In the genomic region with DNA sequence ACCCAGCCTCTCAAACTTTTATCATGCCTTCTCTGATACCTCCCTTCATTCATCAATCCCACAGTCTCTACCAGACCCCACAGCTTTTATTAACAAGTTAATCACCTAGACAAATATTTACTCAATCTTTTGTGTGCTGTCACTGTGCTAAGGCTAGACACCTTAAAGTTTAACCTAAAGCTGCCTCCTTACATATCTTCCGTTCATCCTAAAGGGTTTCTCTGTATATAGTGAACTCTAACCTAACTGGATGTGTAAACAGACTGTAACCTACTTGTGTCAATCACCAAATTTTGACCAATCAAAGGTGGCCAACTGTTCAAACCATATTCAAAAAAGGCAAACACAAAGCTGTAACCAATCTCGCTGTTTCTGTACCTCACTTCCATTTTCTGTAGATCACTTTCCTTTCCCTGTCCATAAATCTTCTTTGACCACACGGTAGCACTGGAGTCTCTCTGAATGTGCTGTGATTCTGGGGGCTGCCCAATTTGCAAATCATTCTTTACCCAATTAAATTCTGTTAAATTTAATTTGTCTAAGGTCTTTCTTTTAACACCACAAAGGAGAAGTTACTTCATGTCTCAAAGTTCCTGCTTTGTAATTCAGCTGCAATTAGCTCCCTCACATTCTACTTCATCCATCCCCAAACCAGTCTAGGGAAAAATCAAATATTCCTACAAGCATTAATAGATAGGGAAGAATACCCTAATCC, we compare ENCODE assay signal across 20 cellular contexts.
DNase-seq lines count a peak whose midpoint lies in the region; ATAC-seq and TF ChIP-seq lines count a peak whose summit lies in the region.
"Had no signal": no experiment of that assay in that cellular context is flagged by ENCODE, and none has a peak within 500 bp of the region (broad histone marks: within the 10 kb centered on the region; RNA-seq: fewer than 3 reads in every experiment).

No MANE protein-coding gene starts in this region.

- ATAC-seq in central memory CD8-positive, alpha-beta T cell (replicated peaks; ENCODE audit: extremely low read depth, poor library complexity, severe bottlenecking), result no peak
- ATAC-seq in GM21423 (IDR thresholded peaks at IDR 0.05; ENCODE audit: unreplicated experiment) (no peak), HG03520 (IDR thresholded peaks at IDR 0.05; ENCODE audit: unreplicated experiment) (no peak)
- ATAC-seq: activated CD4-positive, CD25-positive, alpha-beta regulatory T cell treated with anti-CD3 and anti-CD28 coated beads, Interleukin-2, amount 50 U/mL, for 24 hours; activated naive CD8-positive, alpha-beta T cell treated with anti-CD3 and anti-CD28 coated beads, Interleukin-2, amount 50 U/mL, for 24 hours; activated T-helper 17 cell treated with anti-CD3 and anti-CD28 coated beads, Interleukin-2, amount 50 U/mL, for 72 hours had no signal

- TSS peak; percentile 9 for BruUV-seq in Calu3 (replicated peaks; lab: Mats Ljungman, UMichigan)

- no peak for TF ChIP-seq CTCF in Calu3 (IDR thresholded peaks at IDR 0.05; ENCODE audit: unreplicated experiment)
- TF ChIP-seq CTCF in osteocyte (IDR thresholded peaks at IDR 0.05), result no peak

- H3K4me1 Mint-ChIP-seq in Calu3 (ENCODE audit: low read depth, unreplicated experiment), result peaks cover 52% of the 10 kb centered on the region
- H3K4me1 Mint-ChIP-seq in central memory CD8-positive, alpha-beta T cell, result no peaks in the 10 kb centered on the region
- H3K4me1 Mint-ChIP-seq in osteocyte (ENCODE audit: unreplicated experiment), result peaks cover 45% of the 10 kb centered on the region
- H3K4me1 Mint-ChIP-seq: activated naive CD8-positive, alpha-beta T cell treated with anti-CD3 and anti-CD28 coated beads, Interleukin-2, amount 50 U/mL, for 24 hours; activated T-helper 17 cell treated with anti-CD3 and anti-CD28 coated beads, Interleukin-2, amount 50 U/mL, for 72 hours had no signal

- CTCF ChIA-PET in Calu3 (lab: Charles Lee), result interaction anchor here (0.6 to 0.8 kb wide), 2 partner anchors 12 to 36 kb away, joined by 3 read pairs; no protein-coding TSS in a partner anchor

- in situ Hi-C loops in ACHN (cut with HindIII; ENCODE audit: low pct_ligation_motif_present, low pct_unique_long_range_greater_than_20kb, low sequenced_read_pairs), result no loop called here

- H3K9me3 Mint-ChIP-seq in Calu3 (ENCODE audit: low read depth, unreplicated experiment) (no peaks in the 10 kb centered on the region), osteocyte (ENCODE audit: unreplicated experiment) (no peaks in the 10 kb centered on the region)
- H3K9me3 Mint-ChIP-seq in central memory CD8-positive, alpha-beta T cell, result no peaks in the 10 kb centered on the region
- H3K9me3 Mint-ChIP-seq: activated naive CD8-positive, alpha-beta T cell treated with anti-CD3 and anti-CD28 coated beads, Interleukin-2, amount 50 U/mL, for 24 hours; activated T-helper 17 cell treated with anti-CD3 and anti-CD28 coated beads, Interleukin-2, amount 50 U/mL, for 72 hours had no signal

- H3K4me3 Mint-ChIP-seq in Calu3 (ENCODE audit: low read depth, unreplicated experiment) (peak overlapping the region; percentile 4), osteocyte (ENCODE audit: unreplicated experiment) (no peak overlapping the region)
- no peak overlapping the region for H3K4me3 Mint-ChIP-seq in central memory CD8-positive, alpha-beta T cell
- H3K4me3 Mint-ChIP-seq: activated naive CD8-positive, alpha-beta T cell treated with anti-CD3 and anti-CD28 coated beads, Interleukin-2, amount 50 U/mL, for 24 hours; activated T-helper 17 cell treated with anti-CD3 and anti-CD28 coated beads, Interleukin-2, amount 50 U/mL, for 72 hours had no signal

- peaks cover 63% of the 10 kb centered on the region for H3K36me3 Mint-ChIP-seq in Calu3 (ENCODE audit: insufficient read depth, unreplicated experiment)
- peaks cover 11% of the 10 kb centered on the region for H3K36me3 Mint-ChIP-seq in central memory CD8-positive, alpha-beta T cell (ENCODE audit: insufficient read depth)
- peaks cover 11% of the 10 kb centered on the region for H3K36me3 Mint-ChIP-seq in osteocyte (ENCODE audit: unreplicated experiment)

- no peaks in the 10 kb centered on the region for H3K27me3 Mint-ChIP-seq in Calu3 (ENCODE audit: unreplicated experiment)
- no peaks in the 10 kb centered on the region for H3K27me3 Mint-ChIP-seq in central memory CD8-positive, alpha-beta T cell
- H3K27me3 Mint-ChIP-seq in osteocyte (ENCODE audit: unreplicated experiment), result no peaks in the 10 kb centered on the region
- H3K27me3 Mint-ChIP-seq: activated naive CD8-positive, alpha-beta T cell treated with anti-CD3 and anti-CD28 coated beads, Interleukin-2, amount 50 U/mL, for 24 hours; activated T-helper 17 cell treated with anti-CD3 and anti-CD28 coated beads, Interleukin-2, amount 50 U/mL, for 72 hours had no signal

- intact Hi-C loops in Calu3 (cut with micrococcal nuclease; ENCODE audit: unreplicated experiment), result no loop called here

- peak overlapping the region; percentile 57 for H3K27ac Mint-ChIP-seq in Calu3 (ENCODE audit: unreplicated experiment)
- H3K27ac Mint-ChIP-seq in central memory CD8-positive, alpha-beta T cell (ENCODE audit: low read depth), result peak overlapping the region; percentile 56
- peak overlapping the region; percentile 81 for H3K27ac Mint-ChIP-seq in osteocyte (ENCODE audit: unreplicated experiment)
- H3K27ac Mint-ChIP-seq: activated naive CD8-positive, alpha-beta T cell treated with anti-CD3 and anti-CD28 coated beads, Interleukin-2, amount 50 U/mL, for 24 hours; activated T-helper 17 cell treated with anti-CD3 and anti-CD28 coated beads, Interleukin-2, amount 50 U/mL, for 72 hours had no signal

- DNase-seq in Calu3, result no peak
- DNase-seq in NCI-H146 treated with DMSO at 0.1 percent for 48 hours (lab: John Stamatoyannopoulos, UW; ENCODE audit: unreplicated experiment), result peak; percentile 97
- no peak for DNase-seq in central memory CD8-positive, alpha-beta T cell (ENCODE audit: low spot score in 2 of 2)
- DNase-seq in osteocyte (ENCODE audit: extremely low spot score, unreplicated experiment), result no peak
- no peak for DNase-seq in activated CD4-positive, CD25-positive, alpha-beta regulatory T cell (lab: John Stamatoyannopoulos, UW)
- DNase-seq in ACHN, result no peak
- DNase-seq: activated naive CD8-positive, alpha-beta T cell treated with anti-CD3 and anti-CD28 coated beads, Interleukin-2, amount 50 U/mL, for 24 hours; AML-193; cerebellar nuclear complex; COR-L47; foreskin fibroblast; GDM1; left cardiac atrium; NCI-H1694; stimulated activated CD4-positive, alpha-beta T cell treated with anti-CD3 and anti-CD28 coated beads, Interleukin-4, amount 100 ng/mL, for 24 hours; substantia nigra had no signal
